In the genomic region with DNA sequence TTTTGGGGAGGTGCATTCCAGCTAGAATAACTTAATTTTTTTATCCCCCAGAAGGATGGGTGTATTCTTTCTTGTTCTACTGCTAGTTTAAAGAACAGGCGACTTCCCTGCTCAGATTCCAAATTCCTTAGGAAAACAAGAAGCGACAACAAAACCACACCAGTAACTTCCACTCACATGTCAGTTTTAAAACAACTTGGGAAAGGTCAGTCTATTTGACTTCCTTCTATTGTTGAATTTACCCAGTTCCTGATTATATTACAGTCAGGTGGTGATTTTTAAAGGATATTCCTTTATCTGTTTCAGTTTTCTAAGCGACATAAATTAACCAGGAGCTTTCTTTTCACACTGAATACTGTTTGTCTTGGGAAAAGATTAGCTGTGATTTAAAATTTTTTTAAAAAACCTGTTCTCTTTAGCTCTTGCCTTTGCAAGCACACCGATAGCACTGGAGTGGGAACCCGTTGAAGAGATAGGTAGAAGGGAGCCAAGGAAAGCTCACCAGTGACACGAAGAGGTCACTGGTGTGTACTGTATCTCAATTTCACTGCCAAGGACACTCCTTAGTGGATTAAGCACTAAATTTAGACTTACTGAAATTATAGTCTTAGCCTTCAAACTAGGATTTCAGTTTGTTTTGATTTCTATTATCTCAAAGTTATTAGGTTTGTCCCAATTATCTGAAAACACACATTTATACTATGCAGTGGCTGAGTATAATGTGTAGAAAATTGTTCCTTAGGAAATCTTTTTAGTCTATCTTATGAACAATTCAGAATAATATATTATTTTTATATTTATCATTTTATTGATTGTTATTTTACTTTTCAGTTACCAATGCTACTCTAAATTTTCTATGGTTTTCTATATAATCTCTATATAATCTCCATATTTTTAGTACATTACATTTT, we compare ENCODE assay signal across 9 cellular contexts. TPM values are rescaled to one million over a fixed set of nuclear protein-coding genes. Genes with fewer than 3 reads are reported as not detected.
DNase-seq lines count a peak whose midpoint lies in the region; ATAC-seq, FAIRE-seq and TF ChIP-seq lines count a peak whose summit lies in the region.
"Had no signal": no experiment of that assay in that cellular context is flagged by ENCODE, and none has a peak within 500 bp of the region (broad histone marks: within the 10 kb centered on the region; RNA-seq: fewer than 3 reads in every experiment).

No MANE protein-coding gene starts in this region.

- H3K27me3 ChIP-seq in breast epithelium, result no peaks in the 10 kb centered on the region
- H3K27me3 ChIP-seq in kidney epithelial cell (ENCODE audit: control insufficient read depth, insufficient read depth, low read length), result no peaks in the 10 kb centered on the region
- no peaks in the 10 kb centered on the region for H3K27me3 ChIP-seq in stomach
- H3K27me3 ChIP-seq: BLaER1 had no signal

- peak; percentile 100 for ATAC-seq in GM21723 (IDR thresholded peaks at IDR 0.05; ENCODE audit: unreplicated experiment)

- no peak for TF ChIP-seq EP300 in stomach (IDR thresholded peaks at IDR 0.05)

- no peak for TF ChIP-seq POLR2A in breast epithelium (IDR thresholded peaks at IDR 0.05)
- TF ChIP-seq POLR2A in stomach (IDR thresholded peaks at IDR 0.05), result no peak

- DNase-seq in NK-92 (lab: John Stamatoyannopoulos, UW; ENCODE audit: unreplicated experiment), result peak; percentile 2
- no peak for DNase-seq in NK-92 treated with Interleukin-12 subunit alpha and Interleukin-12 subunit beta, amount 100 ng/mL, for 24 hours (lab: John Stamatoyannopoulos, UW)
- DNase-seq in HTR-8/SVneo (ENCODE audit: insufficient read length, low spot score), result peak; percentile 67
- DNase-seq in NCI-H82 (lab: John Stamatoyannopoulos, UW), result peak; percentile 89
- peak in 1 of 2 donors; percentile 27 for DNase-seq in breast epithelium (ENCODE audit: low spot score in 2 of 2)
- DNase-seq in kidney epithelial cell (ENCODE audit: low read depth), result no peak
- DNase-seq in stomach, result peak; percentile 54

- H3K9me3 ChIP-seq in breast epithelium (no peaks in the 10 kb centered on the region), stomach (no peaks in the 10 kb centered on the region)
- H3K9me3 ChIP-seq: BLaER1 had no signal

- H3K27ac ChIP-seq in breast epithelium, result no peak overlapping the region
- H3K27ac ChIP-seq in stomach, result peak overlapping the region in 3 of 5 donors; percentile 27 to 56 (median 40)
- H3K27ac ChIP-seq: BLaER1 had no signal

- intact Hi-C loops in breast epithelium (cut with DNase I; ENCODE audit: low total_unique reads), result no loop called here
- intact Hi-C loops in stomach (cut with DNase I; ENCODE audit: low total_unique reads), result no loop called here

- peak in 2 of 3 donors; percentile 60 to 63 for TF ChIP-seq CTCF in breast epithelium (IDR thresholded peaks at IDR 0.05)
- TF ChIP-seq CTCF in kidney epithelial cell (IDR thresholded peaks at IDR 0.05; ENCODE audit: insufficient read depth, low read length, poor library complexity, severe bottlenecking), result peak; percentile 78
- peak in 5 of 7 experiments; percentile 40 to 62 (median 52) for TF ChIP-seq CTCF in stomach (IDR thresholded peaks at IDR 0.05)

- no peaks in the 10 kb centered on the region for H3K36me3 ChIP-seq in breast epithelium
- no peaks in the 10 kb centered on the region for H3K36me3 ChIP-seq in kidney epithelial cell (ENCODE audit: control insufficient read depth, insufficient read depth, low read length)
- H3K36me3 ChIP-seq in stomach, result no peaks in the 10 kb centered on the region
- H3K36me3 ChIP-seq: BLaER1 had no signal

- WGBS in stomach, 5 donors, result 8 to 14% (median 9%) methylated on average over 6 of the region's 6 CpGs

- H3K4me1 ChIP-seq in breast epithelium, result no peaks in the 10 kb centered on the region
- peaks cover 0 to 24% (median 13%) of the 10 kb centered on the region in 4 donors for H3K4me1 ChIP-seq in stomach
- H3K4me1 ChIP-seq: BLaER1 had no signal

- H3K4me3 ChIP-seq in breast epithelium, result no peak overlapping the region
- no peak overlapping the region for H3K4me3 ChIP-seq in kidney epithelial cell (ENCODE audit: low read depth, low read length)
- peak overlapping the region in 1 of 4 donors; percentile 22 for H3K4me3 ChIP-seq in stomach
- H3K4me3 ChIP-seq: BLaER1 had no signal

- no peak for FAIRE-seq in HTR-8/SVneo (lab: Jason Lieb, UNC)

RNA-seq across cellular contexts. Expression of a gene that starts 22.3 kb away (rescaled TPM):
- total RNA-seq in breast epithelium, result 10 to 100 TPM; 19.8 to 54.4 (median 50.8) TPM
- 112 and 116 TPM in 2 replicates for total RNA-seq in kidney epithelial cell
- 100 to 1,000 TPM in 1 of 5 donors, 10 to 100 TPM in 4; 19.8 to 594 (median 76.0) TPM for total RNA-seq in stomach
- polyA plus RNA-seq in stomach, result 10 to 100 TPM; 19.9 to 54.2 (median 28.5) TPM

Comparison
In these comparisons a context has a peak if more than half of its experiments do, and no peak if none do; other contexts are left out.
1. DNase-seq: peak in NK-92 (single experiment), HTR-8/SVneo (single experiment), NCI-H82 (single experiment) and stomach (single experiment); none in NK-92 treated with Interleukin-12 subunit alpha and Interleukin-12 subunit beta, amount 100 ng/mL, for 24 hours (single experiment) and kidney epithelial cell (single experiment).
2. H3K27ac ChIP-seq: peak in stomach (3 of 5); none in breast epithelium (0 of 2).
3. Peak in every context shown above with its lines, with median percentiles within 50 percentile points of each other: CTCF ChIP-seq.